In genomic region chr22:40196628-40197027, GRCh38 we compare ENCODE assay signal across 8 cellular contexts. TPM values are rescaled to one million over a fixed set of nuclear protein-coding genes. Genes with fewer than 3 reads are reported as not detected.
A peak's percentile ranks its signal among the peaks of the same experiment; 100 is the strongest.
DNase-seq lines count a peak whose midpoint lies in the region; ATAC-seq and TF ChIP-seq lines count a peak whose summit lies in the region.

No MANE protein-coding gene starts in this region.

- H3K4me3 Mint-ChIP-seq in memory B cell: no peak overlapping the region

- H4K20me1 ChIP-seq in KMS-11 (ENCODE audit: insufficient read depth): 0 out of 2 replicates have a peak, but pooled peaks cover 8% of the 10 kb centered on the region

- no peaks in the 10 kb centered on the region for H3K9me3 ChIP-seq in AG04450 (ENCODE audit: control insufficient read depth, insufficient read depth, low read length)
- no peaks in the 10 kb centered on the region for H3K9me3 ChIP-seq in adipocyte (ENCODE audit: control insufficient read depth, low read length)

- H3K36me3 Mint-ChIP-seq in memory B cell: peaks cover 13% of the 10 kb centered on the region

- H2AFZ ChIP-seq in KMS-11 (ENCODE audit: low read depth): no peak overlapping the region

- H3K4me1 ChIP-seq in KMS-11 (ENCODE audit: low read depth, poor library complexity, severe bottlenecking) (peaks cover 24% of the 10 kb centered on the region), adipocyte (ENCODE audit: control insufficient read depth, insufficient read depth, low read length) (peaks cover 33% of the 10 kb centered on the region)

- intact Hi-C loops in dorsolateral prefrontal cortex (cut with DNase I): loop anchor here in 1 of 2 donors (10.0 kb wide), 1 partner anchor 662 kb away; the partner anchor contains the start of gene RPS19BP1

- H3K4me3 ChIP-seq in AG04450 (ENCODE audit: low read depth, low read length): no peak overlapping the region
- no peak overlapping the region for H3K4me3 ChIP-seq in KMS-11 (IDR thresholded peaks at IDR 0.05; ENCODE audit: insufficient read depth, low read depth, low read length)
- peak overlapping the region; percentile 36 for H3K4me3 ChIP-seq in adipocyte (ENCODE audit: low read length)
- peak overlapping the region in 3 of 59 donors; percentile 3 to 16 (median 5) for H3K4me3 ChIP-seq in dorsolateral prefrontal cortex

- in situ Hi-C loops in KBM-7 (cut with MboI; ENCODE audit: low pct_unique_long_range_greater_than_20kb, low sequenced_read_pairs): no loop called here

- no peak overlapping the region; the same call in 1 of the 2 replicates for H3K4me2 ChIP-seq in KMS-11

- H3K36me3 ChIP-seq in KMS-11 (ENCODE audit: insufficient read depth): no peaks in the 10 kb centered on the region
- H3K36me3 ChIP-seq in adipocyte (ENCODE audit: control insufficient read depth, insufficient read depth, low read length, severe bottlenecking): no peaks in the 10 kb centered on the region

- CTCF ChIA-PET in AG04450 (lab: Charles Lee): no interaction called here

- H3K4me1 Mint-ChIP-seq in memory B cell: peaks cover 46% of the 10 kb centered on the region

- H3K9me3 Mint-ChIP-seq in memory B cell: no peaks in the 10 kb centered on the region

- ATAC-seq in memory B cell (ENCODE audit: low read depth) (no peak), GM18858 (IDR thresholded peaks at IDR 0.05; ENCODE audit: unreplicated experiment) (no peak)

- H3K79me2 ChIP-seq in KMS-11 (ENCODE audit: insufficient read depth, low read depth): peaks cover 63% of the 10 kb centered on the region

- POLR2A ChIA-PET in AG04450 (lab: Yijun Ruan, JAX): interaction anchor here (0.6 to 1.7 kb wide), 7 partner anchors 8 to 152 kb away, joined by 3 to 19 read pairs (median 5); partner anchors contain the start of gene TNRC6B

- H3K27me3 Mint-ChIP-seq in memory B cell: no peaks in the 10 kb centered on the region

- DNase-seq in AG04450 (ENCODE audit: low read depth, low spot score) (peak; percentile 86), adipocyte (ENCODE audit: low read depth) (peak; percentile 69), memory B cell (ENCODE audit: low spot score in 2 of 2) (no peak), KBM-7 (no peak), dorsolateral prefrontal cortex (no peak), DMS53 (lab: John Stamatoyannopoulos, UW) (no peak)

- TF ChIP-seq CTCF in AG04450 (IDR thresholded peaks at IDR 0.05; ENCODE audit: low read depth, low read length) (no peak), KMS-11 (conservative IDR thresholded peaks at IDR 0.05; ENCODE audit: low read depth, low read length) (no peak), dorsolateral prefrontal cortex (IDR thresholded peaks at IDR 0.05 in 54 of 56, conservative IDR thresholded peaks at IDR 0.05 in 2 of 56; ENCODE audit: low read depth in 1 of 56, partially characterized antibody in 56 of 56) (no peak)

- peak overlapping the region; percentile 47 for H3K27ac Mint-ChIP-seq in memory B cell

- H3K9ac ChIP-seq in KMS-11: no peak overlapping the region
- H3K9ac ChIP-seq in adipocyte (ENCODE audit: low read length): peak overlapping the region; percentile 1

- H3K27me3 ChIP-seq in AG04450 (ENCODE audit: control insufficient read depth, insufficient read depth, low read length) (no peaks in the 10 kb centered on the region), KMS-11 (ENCODE audit: insufficient read depth, low read depth) (no peaks in the 10 kb centered on the region), adipocyte (replicated peaks; ENCODE audit: control insufficient read depth, insufficient read depth, low read length) (no peaks in the 10 kb centered on the region), dorsolateral prefrontal cortex (no peaks in the 10 kb centered on the region)

- H3K27ac ChIP-seq in AG04450 (ENCODE audit: low read depth, low read length) (no peak overlapping the region), KMS-11 (0 out of 2 replicates have a peak overlapping the region, but pooled peaks have one; percentile 4), dorsolateral prefrontal cortex (peak overlapping the region in 22 of 59 donors; percentile 0 to 79 (median 18))

RNA-seq across cellular contexts. Expression of gene TNRC6B, which starts 18.9 kb away (rescaled TPM):
- polyA plus RNA-seq in AG04450 (2011; rRNA removed): 6.6 and 7.6 TPM in 2 replicates
- 40.2 and 43.1 TPM in 2 replicates for polyA minus RNA-seq in AG04450 (2011; rRNA and poly(A)+ RNA removed)
- total RNA-seq in dorsolateral prefrontal cortex: 100 to 1,000 TPM in 78 of 120 experiments, 10 to 100 TPM in 42; 79.1 to 136 (median 104) TPM

Comparison
In these comparisons a context has a peak if more than half of its experiments do, and no peak if none do; other contexts are left out.
1. DNase-seq: peak in AG04450 (single experiment) and adipocyte (single experiment); none in memory B cell (0 of 2), KBM-7 (single experiment), dorsolateral prefrontal cortex (0 of 10) and DMS53 (single experiment).